ENCODE assay signal across 20 cellular contexts in the genomic region with DNA sequence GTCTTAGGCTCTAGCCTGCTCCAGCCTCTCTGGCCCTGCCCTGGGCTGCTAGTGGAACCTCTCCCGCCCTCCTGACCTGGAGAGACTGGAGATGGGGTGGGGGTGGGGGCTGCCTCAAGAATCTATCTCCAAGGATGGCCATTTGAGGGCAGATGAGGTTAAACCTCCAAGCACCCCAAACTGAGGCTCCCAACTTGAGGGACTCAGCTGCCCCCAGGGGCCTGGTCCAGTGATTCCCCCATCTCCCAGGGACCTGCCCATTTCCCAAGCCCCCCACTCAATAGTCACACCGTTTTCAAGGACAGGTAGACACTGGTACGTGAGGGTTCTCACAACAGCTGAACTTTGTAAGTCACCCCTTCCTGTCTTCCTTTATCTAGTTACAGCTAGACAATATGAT. TPM values are rescaled to one million over a fixed set of nuclear protein-coding genes. Genes with fewer than 3 reads are reported as not detected.
DNase-seq lines count a peak whose midpoint lies in the region; ATAC-seq lines count a peak whose summit lies in the region.
"Had no signal": no experiment of that assay in that cellular context is flagged by ENCODE, and none has a peak within 500 bp of the region (broad histone marks: within the 10 kb centered on the region; RNA-seq: fewer than 3 reads in every experiment).

No MANE protein-coding gene starts in this region.

- no peak overlapping the region for H3K4me3 Mint-ChIP-seq in T-helper 17 cell
- no peak overlapping the region for H3K4me3 Mint-ChIP-seq in stimulated activated effector memory CD8-positive, alpha-beta T cell treated with anti-CD3 and anti-CD28 coated beads, Interleukin-12 subunit alpha, Interleukin-12 subunit beta, amount 100 ng/mL, for 72 hours
- H3K4me3 Mint-ChIP-seq in activated CD4-positive, alpha-beta memory T cell treated with anti-CD3 and anti-CD28 coated beads for 36 hours = no peak overlapping the region
- H3K4me3 Mint-ChIP-seq: CD4-positive, CD25-positive, alpha-beta regulatory T cell; CD8-positive, alpha-beta memory T cell; H9 had no signal

- intact Hi-C loops in activated CD4-positive, alpha-beta memory T cell treated with anti-CD3 and anti-CD28 coated beads for 36 hours (cut with micrococcal nuclease) = no loop called here
- intact Hi-C loops in cardiac septum (cut with DNase I) = no loop called here

- peaks cover 0 to 42% (median 25%) of the 10 kb centered on the region in 10 experiments; a peak in 14 of 20 replicates for H3K4me1 ChIP-seq in BLaER1 treated with 17β-estradiol and CSF1 and Interleukin-3, amounts not matched to agents 10 nM and 100 nM
- peaks cover 9% of the 10 kb centered on the region for H3K4me1 ChIP-seq in HAP-1

- no peaks in the 10 kb centered on the region for H3K9me3 ChIP-seq in BLaER1 treated with 17β-estradiol and CSF1 and Interleukin-3, amounts not matched to agents 10 nM and 100 nM (replicated peaks in 1 of 11)
- H3K9me3 ChIP-seq in T-helper 17 cell (ENCODE audit: control insufficient read depth, low read length, poor library complexity, severe bottlenecking) (no peaks in the 10 kb centered on the region), HAP-1 (no peaks in the 10 kb centered on the region)

- H3K27ac ChIP-seq in BLaER1 treated with 17β-estradiol and CSF1 and Interleukin-3, amounts not matched to agents 10 nM and 100 nM = no peak overlapping the region

- peak overlapping the region; percentile 43 for H3K27ac Mint-ChIP-seq in T-helper 17 cell
- peak overlapping the region; percentile 77 for H3K27ac Mint-ChIP-seq in stimulated activated effector memory CD8-positive, alpha-beta T cell treated with anti-CD3 and anti-CD28 coated beads, Interleukin-12 subunit alpha, Interleukin-12 subunit beta, amount 100 ng/mL, for 72 hours
- H3K27ac Mint-ChIP-seq in activated CD4-positive, alpha-beta memory T cell treated with anti-CD3 and anti-CD28 coated beads for 36 hours = no peak overlapping the region
- H3K27ac Mint-ChIP-seq: H9 had no signal

- POLR2A ChIA-PET in activated CD4-positive, alpha-beta memory T cell treated with anti-CD3 and anti-CD28 coated beads for 36 hours (lab: Charles Lee) = no interaction called here

- ATAC-seq in T-helper 17 cell (no peak), GM21360 (IDR thresholded peaks at IDR 0.05; ENCODE audit: unreplicated experiment) (no peak)
- ATAC-seq in stimulated activated effector memory CD8-positive, alpha-beta T cell treated with anti-CD3 and anti-CD28 coated beads, Interleukin-12 subunit alpha, Interleukin-12 subunit beta, amount 100 ng/mL, for 72 hours = no peak

- H3K4me2 ChIP-seq in BLaER1 treated with 17β-estradiol and CSF1 and Interleukin-3, amounts not matched to agents 10 nM and 100 nM = peak overlapping the region in 7 of 11 experiments; percentile 20 to 49 (median 30); a peak in 10 of 22 replicates

- DNase-seq in T-helper 17 cell (no peak), islet precursor cell (peak; percentile 12), HAP-1 (ENCODE audit: low spot score in 2 of 2) (no peak), cardiac septum (ENCODE audit: low spot score) (no peak)
- DNase-seq in stimulated activated effector memory CD8-positive, alpha-beta T cell treated with anti-CD3 and anti-CD28 coated beads, Interleukin-12 subunit alpha, Interleukin-12 subunit beta, amount 100 ng/mL, for 72 hours (ENCODE audit: low spot score in 2 of 2) = no peak
- DNase-seq in activated CD4-positive, alpha-beta memory T cell treated with anti-CD3 and anti-CD28 coated beads for 36 hours = no peak
- DNase-seq: 8988T; C1 segment of cervical spinal cord; CD4-positive, CD25-positive, alpha-beta regulatory T cell; CD8-positive, alpha-beta memory T cell; COR-L47; DMS79; GDM1 had no signal

- H3K9ac ChIP-seq in BLaER1 treated with 17β-estradiol and CSF1 and Interleukin-3, amounts not matched to agents 10 nM and 100 nM = peak overlapping the region in 1 of 11 experiments; percentile 9; a peak in 1 of 22 replicates

- H3K4me3 ChIP-seq in BLaER1 treated with 17β-estradiol and CSF1 and Interleukin-3, amounts not matched to agents 10 nM and 100 nM = no peak overlapping the region
- no peak overlapping the region for H3K4me3 ChIP-seq in HAP-1

- H3K27me3 ChIP-seq in BLaER1 treated with 17β-estradiol and CSF1 and Interleukin-3, amounts not matched to agents 10 nM and 100 nM = no peaks in the 10 kb centered on the region
- H3K27me3 ChIP-seq in HAP-1 (ENCODE audit: low read depth) = no peaks in the 10 kb centered on the region

- no peaks in the 10 kb centered on the region for H3K36me3 ChIP-seq in BLaER1 treated with 17β-estradiol and CSF1 and Interleukin-3, amounts not matched to agents 10 nM and 100 nM
- H3K36me3 ChIP-seq in HAP-1 (replicated peaks) = no peaks in the 10 kb centered on the region

- no peaks in the 10 kb centered on the region for H3K9me3 Mint-ChIP-seq in stimulated activated effector memory CD8-positive, alpha-beta T cell treated with anti-CD3 and anti-CD28 coated beads, Interleukin-12 subunit alpha, Interleukin-12 subunit beta, amount 100 ng/mL, for 72 hours
- H3K9me3 Mint-ChIP-seq in activated CD4-positive, alpha-beta memory T cell treated with anti-CD3 and anti-CD28 coated beads for 36 hours = no peaks in the 10 kb centered on the region
- H3K9me3 Mint-ChIP-seq: H9 had no signal

- H4K20me1 ChIP-seq in BLaER1 treated with 17β-estradiol and CSF1 and Interleukin-3, amounts not matched to agents 10 nM and 100 nM = no peaks in the 10 kb centered on the region; a peak in 1 of 22 replicates

- CTCF ChIA-PET in activated CD4-positive, alpha-beta memory T cell treated with anti-CD3 and anti-CD28 coated beads for 36 hours (lab: Charles Lee) = no interaction called here

- in situ Hi-C loops in HAP-1 (cut with MboI; ENCODE audit: low sequenced_read_pairs) = no loop called here

- H3K27me3 Mint-ChIP-seq in T-helper 17 cell = peaks cover 50% of the 10 kb centered on the region
- H3K27me3 Mint-ChIP-seq in activated CD4-positive, alpha-beta memory T cell treated with anti-CD3 and anti-CD28 coated beads for 36 hours = peaks cover 5% of the 10 kb centered on the region

- H3K36me3 Mint-ChIP-seq in T-helper 17 cell (ENCODE audit: low read depth) = peaks cover 3% of the 10 kb centered on the region
- no peaks in the 10 kb centered on the region for H3K36me3 Mint-ChIP-seq in stimulated activated effector memory CD8-positive, alpha-beta T cell treated with anti-CD3 and anti-CD28 coated beads, Interleukin-12 subunit alpha, Interleukin-12 subunit beta, amount 100 ng/mL, for 72 hours
- H3K36me3 Mint-ChIP-seq in activated CD4-positive, alpha-beta memory T cell treated with anti-CD3 and anti-CD28 coated beads for 36 hours = no peaks in the 10 kb centered on the region
- H3K36me3 Mint-ChIP-seq: CD4-positive, CD25-positive, alpha-beta regulatory T cell; CD8-positive, alpha-beta memory T cell had no signal

- H3K4me1 Mint-ChIP-seq in T-helper 17 cell = peaks cover 4% of the 10 kb centered on the region
- H3K4me1 Mint-ChIP-seq in stimulated activated effector memory CD8-positive, alpha-beta T cell treated with anti-CD3 and anti-CD28 coated beads, Interleukin-12 subunit alpha, Interleukin-12 subunit beta, amount 100 ng/mL, for 72 hours = no peaks in the 10 kb centered on the region
- H3K4me1 Mint-ChIP-seq in activated CD4-positive, alpha-beta memory T cell treated with anti-CD3 and anti-CD28 coated beads for 36 hours (ENCODE audit: low read depth) = no peaks in the 10 kb centered on the region
- H3K4me1 Mint-ChIP-seq: CD4-positive, CD25-positive, alpha-beta regulatory T cell; CD8-positive, alpha-beta memory T cell had no signal

RNA-seq across cellular contexts. Expression of gene BPIFB1, which starts 7.1 kb away (rescaled TPM):
- total RNA-seq in T-helper 17 cell (not detected), cardiac septum (not detected)
- total RNA-seq in activated CD4-positive, alpha-beta memory T cell treated with anti-CD3 and anti-CD28 coated beads for 36 hours = not detected
- total RNA-seq: A673; CD4-positive, CD25-positive, alpha-beta regulatory T cell; CD8-positive, alpha-beta memory T cell; Daoy; H1; H9; HT-29 had no signal

RNA-seq across cellular contexts. Expression of gene BPIFA1, which starts 40.1 kb away (rescaled TPM):
- total RNA-seq in T-helper 17 cell (not detected), cardiac septum (not detected)
- not detected for total RNA-seq in activated CD4-positive, alpha-beta memory T cell treated with anti-CD3 and anti-CD28 coated beads for 36 hours
- total RNA-seq: A673; CD4-positive, CD25-positive, alpha-beta regulatory T cell; CD8-positive, alpha-beta memory T cell; Daoy; H1; H9; HT-29 had no signal

RNA-seq across cellular contexts. Expression of gene BPIFA3, which starts 58.7 kb away (rescaled TPM):
- not detected for total RNA-seq in T-helper 17 cell
- total RNA-seq in activated CD4-positive, alpha-beta memory T cell treated with anti-CD3 and anti-CD28 coated beads for 36 hours = not detected
- total RNA-seq in cardiac septum = not detected
- total RNA-seq: A673; CD4-positive, CD25-positive, alpha-beta regulatory T cell; CD8-positive, alpha-beta memory T cell; Daoy; H1; H9; HT-29 had no signal
